1 cellular context compared by ENCODE assay signal in genomic region chr15:63986751-63987341, GRCh38.
A peak's percentile ranks its signal among the peaks of the same experiment; 100 is the strongest.
TF ChIP-seq lines count a peak whose summit lies in the region.

No MANE protein-coding gene starts in this region.

TF ChIP-seq in K562, 482 proteins besides CTCF, POLR2A, EP300 and RAD21 (continued from another document and continues in another):
- TF ChIP-seq, protein P1, sequence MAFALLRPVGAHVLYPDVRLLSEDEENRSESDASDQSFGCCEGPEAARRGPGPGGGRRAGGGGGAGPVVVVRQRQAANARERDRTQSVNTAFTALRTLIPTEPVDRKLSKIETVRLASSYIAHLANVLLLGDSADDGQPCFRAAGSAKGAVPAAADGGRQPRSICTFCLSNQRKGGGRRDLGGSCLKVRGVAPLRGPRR (CRISPR knock-in tag; IDR thresholded peaks at IDR 0.05) = no peak
- TF ChIP-seq HNRNPK (IDR thresholded peaks at IDR 0.05; ENCODE audit: low read depth, low read length, poor library complexity, severe bottlenecking) (no peak), FOXO4 (CRISPR knock-in tag; IDR thresholded peaks at IDR 0.05) (no peak), ZBTB34 (CRISPR knock-in tag; IDR thresholded peaks at IDR 0.05) (no peak), CXXC5 (CRISPR knock-in tag; IDR thresholded peaks at IDR 0.05) (no peak), ZBTB9 (CRISPR knock-in tag; IDR thresholded peaks at IDR 0.05) (no peak), RHOXF2B (CRISPR knock-in tag; conservative IDR thresholded peaks at IDR 0.05) (no peak), CREM (IDR thresholded peaks at IDR 0.05; ENCODE audit: low read depth) (no peak), SMC3 (conservative IDR thresholded peaks at IDR 0.05; ENCODE audit: insufficient read depth, low read depth, low read length) (no peak), ZBTB43 (CRISPR knock-in tag; IDR thresholded peaks at IDR 0.05) (no peak), HMG20A (CRISPR knock-in tag; conservative IDR thresholded peaks at IDR 0.05) (no peak), FOXA3 (CRISPR knock-in tag; conservative IDR thresholded peaks at IDR 0.05 in 1 of 2, IDR thresholded peaks at IDR 0.05 in 1 of 2) (no peak), ATF7 (IDR thresholded peaks at IDR 0.05) (no peak), PCBP2 (IDR thresholded peaks at IDR 0.05; ENCODE audit: low read depth, low read length, poor library complexity, severe bottlenecking) (no peak), BRD9 (IDR thresholded peaks at IDR 0.05; ENCODE audit: low read depth, partially characterized antibody) (no peak), GABPB2 (CRISPR knock-in tag; conservative IDR thresholded peaks at IDR 0.05) (no peak), HMG20B (CRISPR knock-in tag; IDR thresholded peaks at IDR 0.05) (no peak), MCM5 (IDR thresholded peaks at IDR 0.05; ENCODE audit: low read depth) (no peak), JUNB (CRISPR knock-in tag; conservative IDR thresholded peaks at IDR 0.05) (no peak), IRF1 (CRISPR knock-in tag; IDR thresholded peaks at IDR 0.05; ENCODE audit: borderline replicate concordance) (no peak), CBX8 (IDR thresholded peaks at IDR 0.05; ENCODE audit: borderline replicate concordance, extremely low read depth, low read depth, low read length, poor library complexity, severe bottlenecking) (no peak), ZNF511 (CRISPR knock-in tag; IDR thresholded peaks at IDR 0.05) (no peak), SFPQ (IDR thresholded peaks at IDR 0.05; ENCODE audit: low read depth, low read length) (no peak), SMARCE1 (IDR thresholded peaks at IDR 0.05) (peak; percentile 71; the same call in 1 of the 2 replicates), PHF8 (IDR thresholded peaks at IDR 0.05; ENCODE audit: borderline replicate concordance, low read length) (no peak), ZNF609 (CRISPR knock-in tag; IDR thresholded peaks at IDR 0.05; ENCODE audit: borderline replicate concordance) (no peak), FOXK2 (conservative IDR thresholded peaks at IDR 0.05 in 1 of 2, IDR thresholded peaks at IDR 0.05 in 1 of 2; ENCODE audit: low read depth in 2 of 2) (no peak), CHD1 (IDR thresholded peaks at IDR 0.05; ENCODE audit: low read length) (no peak), ZNF263 (CRISPR knock-in tag; IDR thresholded peaks at IDR 0.05; ENCODE audit: borderline replicate concordance) (no peak), SMARCA4 (IDR thresholded peaks at IDR 0.05) (peak; percentile 65), ZKSCAN8 (CRISPR knock-in tag; IDR thresholded peaks at IDR 0.05) (no peak), KAT7 (CRISPR knock-in tag; IDR thresholded peaks at IDR 0.05; ENCODE audit: borderline replicate concordance) (no peak), MEIS2 (IDR thresholded peaks at IDR 0.05; ENCODE audit: partially characterized antibody) (peak; percentile 8), SMARCB1 (IDR thresholded peaks at IDR 0.05; ENCODE audit: insufficient read length, low read depth) (no peak), ARID1B (IDR thresholded peaks at IDR 0.05) (peak; percentile 59; the same call in 1 of the 2 replicates), CTBP1 (IDR thresholded peaks at IDR 0.05; ENCODE audit: borderline replicate concordance) (no peak), ZFP1 (CRISPR knock-in tag; IDR thresholded peaks at IDR 0.05) (no peak), KLF10 (CRISPR knock-in tag; IDR thresholded peaks at IDR 0.05) (no peak), POLR2H (tag; IDR thresholded peaks at IDR 0.05; ENCODE audit: low read depth) (no peak), HMBOX1 (IDR thresholded peaks at IDR 0.05) (peak; percentile 96), ZBTB33 (CRISPR knock-in tag; IDR thresholded peaks at IDR 0.05) (no peak)
- TF ChIP-seq, protein P2, sequence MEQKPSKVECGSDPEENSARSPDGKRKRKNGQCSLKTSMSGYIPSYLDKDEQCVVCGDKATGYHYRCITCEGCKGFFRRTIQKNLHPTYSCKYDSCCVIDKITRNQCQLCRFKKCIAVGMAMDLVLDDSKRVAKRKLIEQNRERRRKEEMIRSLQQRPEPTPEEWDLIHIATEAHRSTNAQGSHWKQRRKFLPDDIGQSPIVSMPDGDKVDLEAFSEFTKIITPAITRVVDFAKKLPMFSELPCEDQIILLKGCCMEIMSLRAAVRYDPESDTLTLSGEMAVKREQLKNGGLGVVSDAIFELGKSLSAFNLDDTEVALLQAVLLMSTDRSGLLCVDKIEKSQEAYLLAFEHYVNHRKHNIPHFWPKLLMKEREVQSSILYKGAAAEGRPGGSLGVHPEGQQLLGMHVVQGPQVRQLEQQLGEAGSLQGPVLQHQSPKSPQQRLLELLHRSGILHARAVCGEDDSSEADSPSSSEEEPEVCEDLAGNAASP (IDR thresholded peaks at IDR 0.05) = no peak
- TF ChIP-seq, protein P3, sequence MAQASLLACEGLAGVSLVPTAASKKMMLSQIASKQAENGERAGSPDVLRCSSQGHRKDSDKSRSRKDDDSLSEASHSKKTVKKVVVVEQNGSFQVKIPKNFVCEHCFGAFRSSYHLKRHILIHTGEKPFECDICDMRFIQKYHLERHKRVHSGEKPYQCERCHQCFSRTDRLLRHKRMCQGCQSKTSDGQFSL (CRISPR knock-in tag; IDR thresholded peaks at IDR 0.05) = no peak
- TF ChIP-seq, protein P3 (tag; IDR thresholded peaks at IDR 0.05) = no peak
